In genomic region chr12:122413516-122414404, GRCh38 we compare ENCODE assay signal across 10 cellular contexts. TPM values are rescaled to one million over a fixed set of nuclear protein-coding genes. Genes with fewer than 3 reads are reported as not detected.
DNase-seq lines count a peak whose midpoint lies in the region; ATAC-seq, FAIRE-seq and TF ChIP-seq lines count a peak whose summit lies in the region.
"Had no signal": no experiment of that assay in that cellular context is flagged by ENCODE, and none has a peak within 500 bp of the region (broad histone marks: within the 10 kb centered on the region; RNA-seq: fewer than 3 reads in every experiment).

No MANE protein-coding gene starts in this region.

- H3K36me3 Mint-ChIP-seq in CD8-positive, alpha-beta T cell, result peaks cover 3% of the 10 kb centered on the region

- no peak for TF ChIP-seq CTCF in CD8-positive, alpha-beta T cell (IDR thresholded peaks at IDR 0.05)
- no peak for TF ChIP-seq CTCF in K562 (IDR thresholded peaks at IDR 0.05 in 2 of 3, conservative IDR thresholded peaks at IDR 0.05 in 1 of 3; ENCODE audit: insufficient read depth in 2 of 3, low read depth in 1 of 3, low read length in 3 of 3)
- no peak for TF ChIP-seq CTCF in pancreas (IDR thresholded peaks at IDR 0.05)
- TF ChIP-seq CTCF in mucosa of descending colon (IDR thresholded peaks at IDR 0.05), result no peak

- WGBS in K562 (ENCODE audit: insufficient coverage, low coverage, missing lambda C conversion rate), result 74% methylated on average over 5 of the region's 5 CpGs
- WGBS in pancreas, 2 donors, result 72 to 77% methylated on average over 5 of the region's 5 CpGs

- no peaks in the 10 kb centered on the region for H3K4me1 ChIP-seq in CD8-positive, alpha-beta T cell (ENCODE audit: insufficient read depth, low read length)
- no peaks in the 10 kb centered on the region for H3K4me1 ChIP-seq in K562 (replicated peaks in 1 of 2; ENCODE audit: control insufficient read depth in 2 of 2, insufficient read depth in 2 of 2, low read length in 2 of 2)
- H3K4me1 ChIP-seq in pancreas, result peaks cover 0 to 16% (median 7%) of the 10 kb centered on the region in 3 donors
- H3K4me1 ChIP-seq in mucosa of descending colon (ENCODE audit: low read depth), result peaks cover 8% of the 10 kb centered on the region

- H3K9me3 Mint-ChIP-seq in CD8-positive, alpha-beta T cell, result no peaks in the 10 kb centered on the region

- no peaks in the 10 kb centered on the region for H3K27me3 ChIP-seq in CD8-positive, alpha-beta T cell (ENCODE audit: insufficient read depth, low read length)
- no peaks in the 10 kb centered on the region for H3K27me3 ChIP-seq in K562 (ENCODE audit: control insufficient read depth in 2 of 2, insufficient read depth in 2 of 2, low read length in 2 of 2)
- H3K27me3 ChIP-seq in pancreas, result no peaks in the 10 kb centered on the region

- H3K4me3 Mint-ChIP-seq in CD8-positive, alpha-beta T cell, result no peak overlapping the region

- H3K79me2 ChIP-seq in K562 (ENCODE audit: control insufficient read depth, insufficient read depth, low read length), result peaks cover 40% of the 10 kb centered on the region

- H3K27ac Mint-ChIP-seq in CD8-positive, alpha-beta T cell, result peak overlapping the region; percentile 18

- no peak overlapping the region for H3K9ac ChIP-seq in K562 (ENCODE audit: insufficient read depth in 1 of 2, low read depth in 2 of 2, low read length in 2 of 2)

- no peaks in the 10 kb centered on the region for H3K9me1 ChIP-seq in K562 (ENCODE audit: control insufficient read depth, insufficient read depth, low read length)

- no peak for FAIRE-seq in K562 (lab: Jason Lieb, UNC)
- no peak for FAIRE-seq in pancreas (lab: Jason Lieb, UNC)

- H3K27ac ChIP-seq in CD8-positive, alpha-beta T cell (ENCODE audit: low read depth, low read length), result no peak overlapping the region
- H3K27ac ChIP-seq in K562 (ENCODE audit: extremely low read depth, low read depth, low read length) (peak overlapping the region; percentile 19; the same call in 1 of the 3 replicates), pancreas (peak overlapping the region in 1 of 4 donors; percentile 15)

- intact Hi-C loops in CD8-positive, alpha-beta T cell (cut with DNase I, micrococcal nuclease), result no loop called here
- intact Hi-C loops in K562 (cut with micrococcal nuclease), result no loop called here
- intact Hi-C loops in pancreas (cut with DNase I), result no loop called here
- intact Hi-C loops in mucosa of descending colon (cut with DNase I, micrococcal nuclease), result no loop called here

- peaks cover 31% of the 10 kb centered on the region for H3K4me1 Mint-ChIP-seq in CD8-positive, alpha-beta T cell (ENCODE audit: low read depth)

- H3K4me3 ChIP-seq in CD8-positive, alpha-beta T cell (ENCODE audit: low read depth, low read length), result no peak overlapping the region
- no peak overlapping the region for H3K4me3 ChIP-seq in K562
- no peak overlapping the region for H3K4me3 ChIP-seq in pancreas
- H3K4me3 ChIP-seq in mucosa of descending colon, result no peak overlapping the region

- POLR2A ChIA-PET in CD8-positive, alpha-beta T cell (lab: Charles Lee), result no interaction called here
- POLR2A ChIA-PET in K562 (lab: Yijun Ruan, JAX), result interaction anchor here (1.3 to 1.7 kb wide), 3 partner anchors 12 to 35 kb away, joined by 4 to 7 read pairs (median 6); no protein-coding TSS in a partner anchor

- BruUV-seq in K562 (replicated peaks; lab: Mats Ljungman, UMichigan), result no TSS peak

- H3K4me2 ChIP-seq in K562 (ENCODE audit: insufficient read depth, low read length), result no peak overlapping the region

- H3K36me3 ChIP-seq in CD8-positive, alpha-beta T cell (ENCODE audit: insufficient read depth, low read length), result no peaks in the 10 kb centered on the region
- H3K36me3 ChIP-seq in K562 (ENCODE audit: control insufficient read depth, insufficient read depth, low read length) (no peaks in the 10 kb centered on the region), pancreas (no peaks in the 10 kb centered on the region), mucosa of descending colon (ENCODE audit: low read depth) (no peaks in the 10 kb centered on the region)

- no peaks in the 10 kb centered on the region for H4K20me1 ChIP-seq in K562 (replicated peaks; ENCODE audit: control insufficient read depth, insufficient read depth, low read length)

- H2AFZ ChIP-seq in K562 (ENCODE audit: low read depth, low read length), result no peak overlapping the region

- CTCF ChIA-PET in CD8-positive, alpha-beta T cell (lab: Charles Lee), result interaction anchor here (0.6 to 5.7 kb wide), 3 partner anchors 14 to 1177 kb away, joined by 3 to 29 read pairs (median 28); no protein-coding TSS in a partner anchor
- CTCF ChIA-PET in K562 (lab: Yijun Ruan, JAX; ENCODE audit: low intra/inter-chr PET ratio), result interaction anchor here (0.5 kb wide), 1 partner anchor 985 kb away, joined by 3 read pairs; no protein-coding TSS in a partner anchor

- TF ChIP-seq EP300 in K562 (IDR thresholded peaks at IDR 0.05; ENCODE audit: low read length), result no peak

- no peaks in the 10 kb centered on the region for H3K27me3 Mint-ChIP-seq in CD8-positive, alpha-beta T cell (ENCODE audit: low read depth)

- no peak for ATAC-seq in CD8-positive, alpha-beta T cell
- ATAC-seq in K562 (peak; percentile 23; the same call in 1 of the 3 replicates), pancreas (peak in 3 of 4 donors; percentile 14 to 39 (median 28)), GM18873 (IDR thresholded peaks at IDR 0.05; ENCODE audit: low FRiP score, unreplicated experiment) (no peak), mucosa of descending colon (no peak), HG03135 (IDR thresholded peaks at IDR 0.05; ENCODE audit: unreplicated experiment) (no peak)

- no peaks in the 10 kb centered on the region for H3K9me3 ChIP-seq in CD8-positive, alpha-beta T cell (ENCODE audit: low read length)
- H3K9me3 ChIP-seq in K562 (replicated peaks; ENCODE audit: control insufficient read depth, insufficient read depth, low read depth, low read length) (no peaks in the 10 kb centered on the region), pancreas (no peaks in the 10 kb centered on the region), mucosa of descending colon (no peaks in the 10 kb centered on the region)

- in situ Hi-C loops in K562 (cut with MboI), result no loop called here

- TF ChIP-seq RAD21 in K562 (CRISPR knock-in tag; conservative IDR thresholded peaks at IDR 0.05 in 1 of 2, IDR thresholded peaks at IDR 0.05 in 1 of 2), result no peak

- no peak for TF ChIP-seq POLR2A in K562 (conservative IDR thresholded peaks at IDR 0.05)

- DNase-seq in CD8-positive, alpha-beta T cell, result no peak
- DNase-seq in Kasumi-1 (lab: John Stamatoyannopoulos, UW) (peak; percentile 57 to 69), K562 (ENCODE audit: extremely low read depth in 1 of 4, low spot score in 3 of 4) (no peak), pancreas (no peak), GOT3 (lab: John Stamatoyannopoulos, UW) (no peak), mucosa of descending colon (no peak)
- DNase-seq: activated gamma-delta T cell, NCI-H526 treated with DMSO at 0.1 percent for 48 hours had no signal

TF ChIP-seq in K562, 482 proteins besides CTCF, POLR2A, EP300 and RAD21 (continues in another document):
- TF ChIP-seq MEIS2 (IDR thresholded peaks at IDR 0.05; ENCODE audit: partially characterized antibody) (no peak), THAP12 (CRISPR knock-in tag; IDR thresholded peaks at IDR 0.05) (no peak), SPI1 (IDR thresholded peaks at IDR 0.05; ENCODE audit: borderline replicate concordance, low read depth, low read length) (0 out of 2 replicates have a peak, but pooled peaks have one; percentile 12), PML (IDR thresholded peaks at IDR 0.05; ENCODE audit: low read length) (no peak), ETS2 (tag; IDR thresholded peaks at IDR 0.05; ENCODE audit: borderline replicate concordance, poor library complexity, severe bottlenecking) (no peak), DMBX1 (CRISPR knock-in tag; IDR thresholded peaks at IDR 0.05; ENCODE audit: borderline replicate concordance) (no peak), HNRNPUL1 (IDR thresholded peaks at IDR 0.05; ENCODE audit: low read length) (no peak)

RNA-seq across cellular contexts. Expression of gene CLIP1, which starts 8.7 kb away (rescaled TPM):
- total RNA-seq in CD8-positive, alpha-beta T cell, result 10 to 100 TPM; 48.6 to 49.6 TPM
- 77.3 and 128 TPM in 2 replicates for total RNA-seq in K562 (2011; cell fraction: chromatin; rRNA removed; ENCODE audit: low replicate concordance)
- total RNA-seq in K562 (2011; cell fraction: nucleolus; rRNA removed), result 38.0 and 40.8 TPM in 2 replicates
- total RNA-seq in K562 (2011; cell fraction: nucleoplasm; rRNA removed), result 61.1 and 81.7 TPM in 2 replicates
- total RNA-seq in K562 (2014; rRNA removed) (19.7 and 20.1 TPM in 2 replicates), K562 (2014; rRNA removed; fragmentation: Illumina TruSeq; extraction: Trizol) (29.6 and 39.5 TPM in 2 replicates), K562 (2015; rRNA removed; fragmentation: Illumina TruSeq; extraction: Trizol) (33.3 and 33.9 TPM in 2 replicates), K562 (2021) (24.9 and 27.8 TPM in 2 replicates), pancreas (10 to 100 TPM; 29.6 to 43.9 (median 35.3) TPM), mucosa of descending colon (100 to 1,000 TPM in 1 of 3 donors, 10 to 100 TPM in 2; 43.5 to 170 (median 45.0) TPM)
- polyA plus RNA-seq in K562 (2011; rRNA removed) (31.9 and 34.5 TPM in 2 replicates), K562 (2014; fragmentation: Illumina TruSeq; extraction: Trizol) (27.3 and 27.6 TPM in 2 replicates), K562 (2014; fragmentation: Nextera tagmentation; extraction: Ambion mirVana) (1 to 10 TPM; 5.8 to 6.1 TPM), K562 (2014; rRNA removed) (19.1 and 21.2 TPM in 2 replicates), pancreas (10 to 100 TPM; 17.1 to 19.8 TPM)
- polyA plus RNA-seq in K562 (2011; cell fraction: cytosol; rRNA removed), result 24.3 and 28.5 TPM in 2 replicates
- 31.9 and 33.0 TPM in 2 replicates for polyA plus RNA-seq in K562 (2011; cell fraction: nucleus; rRNA removed)
- 17.8 and 31.5 TPM in 2 replicates for polyA plus RNA-seq in K562 (2012)
- 48.7 and 54.3 TPM in 2 replicates for polyA minus RNA-seq in K562 (2011; rRNA and poly(A)+ RNA removed)
- polyA minus RNA-seq in K562 (2011; cell fraction: cytosol; rRNA and poly(A)+ RNA removed), result 16.9 and 22.4 TPM in 2 replicates
- 17.0 and 35.5 TPM in 2 replicates for polyA minus RNA-seq in K562 (2011; cell fraction: nucleus; rRNA and poly(A)+ RNA removed)

Comparison
In these comparisons a context has a peak if more than half of its experiments do, and no peak if none do; other contexts are left out.
1. ATAC-seq: peak in K562 (single experiment) and pancreas (3 of 4); none in CD8-positive, alpha-beta T cell (single experiment), GM18873 (single experiment), mucosa of descending colon (single experiment) and HG03135 (single experiment).
2. DNase-seq: peak in Kasumi-1 (2 of 2); none in CD8-positive, alpha-beta T cell (0 of 7), K562 (0 of 4), pancreas (0 of 6), GOT3 (single experiment) and mucosa of descending colon (0 of 3).